ENCODE assay signal across 11 cellular contexts in genomic region chr1:84698718-84699117, GRCh38. TPM values are rescaled to one million over a fixed set of nuclear protein-coding genes. Genes with fewer than 3 reads are reported as not detected.
DNase-seq lines count a peak whose midpoint lies in the region; ATAC-seq and TF ChIP-seq lines count a peak whose summit lies in the region.
"Had no signal": no experiment of that assay in that cellular context is flagged by ENCODE, and none has a peak within 500 bp of the region (broad histone marks: within the 10 kb centered on the region; RNA-seq: fewer than 3 reads in every experiment).

No MANE protein-coding gene starts in this region.

- H3K79me2 ChIP-seq in smooth muscle cell (ENCODE audit: low read depth) = no peaks in the 10 kb centered on the region

- DNase-seq in HCEC 1CT (peak; percentile 95), glomerular visceral epithelial cell (ENCODE audit: extremely low spot score) (peak; percentile 68), smooth muscle cell (lab: John Stamatoyannopoulos, UW; ENCODE audit: unreplicated experiment) (no peak), NCI-H2081 treated with DMSO at 0.1 percent for 48 hours (lab: John Stamatoyannopoulos, UW) (no peak), BE2C (no peak), iPS-NIHi11 (ENCODE audit: low spot score) (no peak)
- DNase-seq in activated T-cell treated with anti-CD3 and anti-CD28 coated beads, Interleukin-2, amount 50 U/mL, for 4 hours = no peak
- DNase-seq: SHP77 treated with DMSO at 0.1 percent for 48 hours had no signal

- no peaks in the 10 kb centered on the region for H3K36me3 Mint-ChIP-seq in activated T-cell treated with anti-CD3 and anti-CD28 coated beads, Interleukin-2, amount 50 U/mL, for 4 hours (ENCODE audit: insufficient read depth)

- TF ChIP-seq CTCF in smooth muscle cell (IDR thresholded peaks at IDR 0.05; ENCODE audit: borderline replicate concordance, insufficient read depth, poor library complexity, severe bottlenecking) = no peak
- no peak for TF ChIP-seq CTCF in BE2C (IDR thresholded peaks at IDR 0.05; ENCODE audit: low read depth, low read length)

- H3K27me3 Mint-ChIP-seq in activated T-cell treated with anti-CD3 and anti-CD28 coated beads, Interleukin-2, amount 50 U/mL, for 4 hours (ENCODE audit: low read depth) = peaks cover 8% of the 10 kb centered on the region

- no peak overlapping the region for H3K4me3 Mint-ChIP-seq in activated T-cell treated with anti-CD3 and anti-CD28 coated beads, Interleukin-2, amount 50 U/mL, for 4 hours

- no peaks in the 10 kb centered on the region for H4K20me1 ChIP-seq in smooth muscle cell (ENCODE audit: low read depth)

- H3K4me3 ChIP-seq in smooth muscle cell (no peak overlapping the region), BE2C (ENCODE audit: low read depth, low read length) (no peak overlapping the region)
- H3K4me3 ChIP-seq: GM12878 had no signal

- H3K27me3 ChIP-seq in smooth muscle cell (ENCODE audit: low read depth) (no peaks in the 10 kb centered on the region), BE2C (no peaks in the 10 kb centered on the region)

- H3K27ac ChIP-seq in smooth muscle cell (ENCODE audit: low read depth) = peak overlapping the region; percentile 94

- H2AFZ ChIP-seq in smooth muscle cell (ENCODE audit: low read depth) = no peak overlapping the region

- H3K36me3 ChIP-seq in smooth muscle cell (ENCODE audit: low read depth) (no peaks in the 10 kb centered on the region), BE2C (no peaks in the 10 kb centered on the region)

- ATAC-seq in SK-N-SH treated with all-trans-retinoic acid at 6 μM for 48 hours = peak; percentile 82
- ATAC-seq in activated T-cell treated with anti-CD3 and anti-CD28 coated beads, Interleukin-2, amount 50 U/mL, for 4 hours = no peak

- H3K4me1 Mint-ChIP-seq in activated T-cell treated with anti-CD3 and anti-CD28 coated beads, Interleukin-2, amount 50 U/mL, for 4 hours (ENCODE audit: low read depth) = peaks cover 12% of the 10 kb centered on the region

- peak overlapping the region; percentile 69 for H3K9ac ChIP-seq in smooth muscle cell (ENCODE audit: low read depth)

- peak overlapping the region; percentile 76 for H3K4me2 ChIP-seq in smooth muscle cell

- 8% methylated on average over 1 of the region's 1 CpG for WGBS in smooth muscle cell (ENCODE audit: low lambda C conversion rate)

- H3K4me1 ChIP-seq in smooth muscle cell (ENCODE audit: low read depth) (peaks cover 30% of the 10 kb centered on the region), BE2C (no peaks in the 10 kb centered on the region; the same call in 1 of the 2 replicates)

- peaks cover 30% of the 10 kb centered on the region for H3F3A ChIP-seq in smooth muscle cell (ENCODE audit: low read depth)

- H3K9me3 Mint-ChIP-seq in activated T-cell treated with anti-CD3 and anti-CD28 coated beads, Interleukin-2, amount 50 U/mL, for 4 hours = no peaks in the 10 kb centered on the region
- H3K9me3 Mint-ChIP-seq: activated T-helper 2 cell treated with anti-CD3 and anti-CD28 coated beads, Interferon-gamma antibody, Interleukin-2, Interleukin-4, amounts not matched to agents 10 μg/mL and 5 μg/mL and 100 μg/mL, durations not matched to agents 14 hours and 24 hours and 36 hours had no signal

- H3K9me3 ChIP-seq in smooth muscle cell (replicated peaks; ENCODE audit: low read depth) = no peaks in the 10 kb centered on the region
- H3K9me3 ChIP-seq in BE2C = no peaks in the 10 kb centered on the region

TF ChIP-seq in SK-N-SH treated with all-trans-retinoic acid at 6 μM for 48 hours, 23 proteins besides CTCF, POLR2A, EP300 and RAD21:
- TF ChIP-seq ESRRG (CRISPR knock-in tag; IDR thresholded peaks at IDR 0.05) = no peak
- TF ChIP-seq ZNF8 (CRISPR knock-in tag; IDR thresholded peaks at IDR 0.05) = no peak
TF ChIP-seq in SK-N-SH treated with all-trans-retinoic acid at 6 μM for 48 hours: peak in this region for 0.

RNA-seq across cellular contexts. Expression of gene SSX2IP, which starts 8.5 kb away (rescaled TPM):
- total RNA-seq in smooth muscle cell = 60.9 and 69.7 TPM in 2 replicates
- polyA plus RNA-seq in smooth muscle cell = 22.4 and 27.4 TPM in 2 replicates
- total RNA-seq in activated T-cell treated with anti-CD3 and anti-CD28 coated beads, Interleukin-2, amount 50 U/mL, for 4 hours = 1 to 10 TPM; 5.7 to 8.7 (median 8.4) TPM
- polyA plus RNA-seq in BE2C (2012; ENCODE audit: insufficient read depth, insufficient read length, low read depth) = 5.9 TPM

Comparison
In these comparisons a context has a peak if more than half of its experiments do, and no peak if none do; other contexts are left out.
1. DNase-seq: peak in HCEC 1CT (single experiment) and glomerular visceral epithelial cell (single experiment); none in smooth muscle cell (single experiment), activated T-cell treated with anti-CD3 and anti-CD28 coated beads, Interleukin-2, amount 50 U/mL, for 4 hours (single experiment), NCI-H2081 treated with DMSO at 0.1 percent for 48 hours (single experiment), BE2C (single experiment) and iPS-NIHi11 (single experiment).